ENCODE assay signal across 32 cellular contexts in genomic region chr19:6378498-6378897, GRCh38. TPM values are rescaled to one million over a fixed set of nuclear protein-coding genes. Genes with fewer than 3 reads are reported as not detected.
DNase-seq lines count a peak whose midpoint lies in the region; ATAC-seq, FAIRE-seq and TF ChIP-seq lines count a peak whose summit lies in the region.
"Had no signal": no experiment of that assay in that cellular context is flagged by ENCODE, and none has a peak within 500 bp of the region (broad histone marks: within the 10 kb centered on the region; RNA-seq: fewer than 3 reads in every experiment).

No MANE protein-coding gene starts in this region.

- no peak overlapping the region for H3K9ac ChIP-seq in kidney (ENCODE audit: low read length in 2 of 2)
- H3K9ac ChIP-seq: SK-N-SH had no signal

- H3K4me1 ChIP-seq in ectodermal cell (ENCODE audit: control insufficient read depth, insufficient read depth, low read length) (no peaks in the 10 kb centered on the region), kidney (ENCODE audit: control insufficient read depth in 1 of 2, insufficient read depth in 1 of 2, low read depth in 1 of 2, low read length in 2 of 2) (peaks cover 0 to 6% of the 10 kb centered on the region in 2 donors)

- peaks cover 52% of the 10 kb centered on the region for H3K36me3 Mint-ChIP-seq in nephron (ENCODE audit: low read depth)
- peaks cover 67% of the 10 kb centered on the region for H3K36me3 Mint-ChIP-seq in effector memory CD8-positive, alpha-beta T cell (ENCODE audit: insufficient read depth)

- no peak for FAIRE-seq in kidney (lab: Jason Lieb, UNC)

- no peaks in the 10 kb centered on the region for H3K27me3 Mint-ChIP-seq in nephron (ENCODE audit: low read depth)
- no peaks in the 10 kb centered on the region for H3K27me3 Mint-ChIP-seq in effector memory CD8-positive, alpha-beta T cell
- H3K27me3 Mint-ChIP-seq: activated CD4-positive, alpha-beta memory T cell treated with anti-CD3 and anti-CD28 coated beads for 36 hours; activated naive CD8-positive, alpha-beta T cell treated with anti-CD3 and anti-CD28 coated beads, Interleukin-2, amount 50 U/mL, for 24 hours; memory B cell had no signal

- H3K4me3 ChIP-seq in ectodermal cell (ENCODE audit: insufficient read depth, low read depth, low read length) (no peak overlapping the region), kidney (ENCODE audit: low read length in 2 of 2) (no peak overlapping the region)
- H3K4me3 ChIP-seq: dorsolateral prefrontal cortex, PC-9, psoas muscle, sigmoid colon, upper lobe of left lung had no signal

- peak overlapping the region; percentile 92 to 96 (median 95) for H3K27ac Mint-ChIP-seq in nephron
- H3K27ac Mint-ChIP-seq in effector memory CD8-positive, alpha-beta T cell: peak overlapping the region in 1 of 2 donors; percentile 77
- H3K27ac Mint-ChIP-seq: activated CD4-positive, alpha-beta memory T cell treated with anti-CD3 and anti-CD28 coated beads for 36 hours; activated naive CD8-positive, alpha-beta T cell treated with anti-CD3 and anti-CD28 coated beads, Interleukin-2, amount 50 U/mL, for 24 hours; immature natural killer cell; memory B cell; T-helper 1 cell treated with Interleukin-12 subunit alpha and Interleukin-12 subunit beta and Interleukin-4 antibody, amounts not matched to agents 30 μg/mL and 1 μg/mL, for 36 hours had no signal

- H3K27ac ChIP-seq in ectodermal cell (ENCODE audit: insufficient read depth, low read depth, low read length, poor library complexity, severe bottlenecking): peak overlapping the region; percentile 23
- H3K27ac ChIP-seq in kidney (ENCODE audit: low read depth in 2 of 2, low read length in 2 of 2): no peak overlapping the region
- H3K27ac ChIP-seq: 22Rv1, PC-9, psoas muscle, upper lobe of left lung had no signal

- H3K9me3 ChIP-seq in ectodermal cell (ENCODE audit: control insufficient read depth, low read length) (no peaks in the 10 kb centered on the region), kidney (ENCODE audit: control insufficient read depth in 1 of 2, low read length in 2 of 2) (no peaks in the 10 kb centered on the region)
- H3K9me3 ChIP-seq: psoas muscle, sigmoid colon, SK-N-SH, upper lobe of left lung had no signal

- H3K27me3 ChIP-seq in ectodermal cell (ENCODE audit: control insufficient read depth, insufficient read depth, low read length, poor library complexity, severe bottlenecking): no peaks in the 10 kb centered on the region
- H3K27me3 ChIP-seq: dorsolateral prefrontal cortex, sigmoid colon, upper lobe of left lung had no signal

- peak overlapping the region in 1 of 3 experiments; percentile 30 for H3K4me3 Mint-ChIP-seq in nephron
- H3K4me3 Mint-ChIP-seq in effector memory CD8-positive, alpha-beta T cell: no peak overlapping the region
- H3K4me3 Mint-ChIP-seq: activated CD4-positive, alpha-beta memory T cell treated with anti-CD3 and anti-CD28 coated beads for 36 hours; activated naive CD8-positive, alpha-beta T cell treated with anti-CD3 and anti-CD28 coated beads, Interleukin-2, amount 50 U/mL, for 24 hours; immature natural killer cell; memory B cell; T-helper 1 cell treated with Interleukin-12 subunit alpha and Interleukin-12 subunit beta and Interleukin-4 antibody, amounts not matched to agents 30 μg/mL and 1 μg/mL, for 36 hours had no signal

- intact Hi-C loops in kidney (cut with DNase I): no loop called here

- no peak for TF ChIP-seq CTCF in nephron (IDR thresholded peaks at IDR 0.05; ENCODE audit: unreplicated experiment in 3 of 3)
- no peak for TF ChIP-seq CTCF in kidney (IDR thresholded peaks at IDR 0.05; ENCODE audit: borderline replicate concordance, extremely low read depth, insufficient read depth)

- WGBS in ectodermal cell, 2 experiments: 92 to 94% methylated on average over 10 of the region's 10 CpGs

- H3K9me3 Mint-ChIP-seq in nephron: peaks cover 3% of the 10 kb centered on the region
- H3K9me3 Mint-ChIP-seq in effector memory CD8-positive, alpha-beta T cell: no peaks in the 10 kb centered on the region
- H3K9me3 Mint-ChIP-seq: activated CD4-positive, alpha-beta memory T cell treated with anti-CD3 and anti-CD28 coated beads for 36 hours; activated naive CD8-positive, alpha-beta T cell treated with anti-CD3 and anti-CD28 coated beads, Interleukin-2, amount 50 U/mL, for 24 hours; immature natural killer cell; T-helper 1 cell treated with Interleukin-12 subunit alpha and Interleukin-12 subunit beta and Interleukin-4 antibody, amounts not matched to agents 30 μg/mL and 1 μg/mL, for 36 hours had no signal

- H3K4me1 Mint-ChIP-seq in nephron: peaks cover 26% of the 10 kb centered on the region
- peaks cover 4% of the 10 kb centered on the region in 2 donors for H3K4me1 Mint-ChIP-seq in effector memory CD8-positive, alpha-beta T cell (ENCODE audit: low read depth in 2 of 2)

- DNase-seq in DMS 273 (lab: John Stamatoyannopoulos, UW; ENCODE audit: unreplicated experiment): peak; percentile 57
- no peak for DNase-seq in DMS 273 treated with DMSO at 0.1 percent for 48 hours (lab: John Stamatoyannopoulos, UW)
- DNase-seq in kidney: no peak
- DNase-seq in dermis blood vessel endothelial cell: no peak
- DNase-seq in effector memory CD8-positive, alpha-beta T cell: no peak
- DNase-seq in stimulated activated CD4-positive, alpha-beta T cell treated with anti-CD3 and anti-CD28 coated beads, Interleukin-2, amount 100 ng/mL, for 48 hours: no peak
- DNase-seq: activated CD4-positive, alpha-beta memory T cell treated with anti-CD3 and anti-CD28 coated beads for 36 hours; activated CD4-positive, CD25-positive, alpha-beta regulatory T cell treated with anti-CD3 and anti-CD28 coated beads, Interleukin-2, amount 50 U/mL, for 72 hours; activated naive CD4-positive, alpha-beta T cell; activated naive CD8-positive, alpha-beta T cell treated with anti-CD3 and anti-CD28 coated beads, Interleukin-2, amount 50 U/mL, for 24 hours; immature natural killer cell; KBM-7; NCI-H1092 treated with DMSO at 0.1 percent for 48 hours; NCI-H1930; NCI-H526 treated with DMSO at 0.1 percent for 48 hours; NK-92 treated with Interleukin-12 subunit alpha and Interleukin-12 subunit beta, amount 100 ng/mL, for 24 hours; PC-9; psoas muscle; sigmoid colon; SK-N-SH; stimulated activated CD4-positive, alpha-beta T cell treated with anti-CD3 and anti-CD28 coated beads, Interleukin-4, amount 100 ng/mL, for 4 hours had no signal

- ATAC-seq in effector memory CD8-positive, alpha-beta T cell (replicated peaks): no peak
- ATAC-seq: activated naive CD8-positive, alpha-beta T cell treated with anti-CD3 and anti-CD28 coated beads, Interleukin-2, amount 50 U/mL, for 24 hours; left lobe of liver; psoas muscle; Right ventricle myocardium inferior had no signal

- H3K36me3 ChIP-seq in ectodermal cell (ENCODE audit: control insufficient read depth, insufficient read depth, low read length): peaks cover 39% of the 10 kb centered on the region
- H3K36me3 ChIP-seq in kidney (ENCODE audit: control insufficient read depth in 1 of 2, insufficient read depth in 2 of 2, low read length in 2 of 2): peaks cover 12 to 30% of the 10 kb centered on the region in 2 donors

RNA-seq across cellular contexts. Expression of gene PSPN, which starts 2.8 kb away (rescaled TPM):
- 2.2 TPM for polyA plus RNA-seq in ectodermal cell (2013, experiment 1 of 4)
- 2.2 TPM for polyA plus RNA-seq in ectodermal cell (2013, experiment 2 of 4)
- polyA plus RNA-seq in ectodermal cell (2013, experiment 3 of 4): 1.4 TPM
- 1.6 TPM for polyA plus RNA-seq in ectodermal cell (2013, experiment 4 of 4)
- total RNA-seq in kidney (2.0 TPM), dermis blood vessel endothelial cell (0.85 and 1.1 TPM in 2 replicates)
- polyA plus RNA-seq in kidney (ENCODE audit: insufficient read depth, low read depth, low replicate concordance): 1.9 TPM

RNA-seq across cellular contexts. Expression of gene ALKBH7, which starts 5.9 kb away (rescaled TPM):
- polyA plus RNA-seq in ectodermal cell (2013, experiment 1 of 4): 91.3 TPM
- 99.7 TPM for polyA plus RNA-seq in ectodermal cell (2013, experiment 2 of 4)
- 90.0 TPM for polyA plus RNA-seq in ectodermal cell (2013, experiment 3 of 4)
- 94.2 TPM for polyA plus RNA-seq in ectodermal cell (2013, experiment 4 of 4)
- 70.3 TPM for total RNA-seq in kidney
- polyA plus RNA-seq in kidney (ENCODE audit: insufficient read depth, low read depth, low replicate concordance): 175 TPM
- 24.4 and 59.2 TPM in 2 replicates for total RNA-seq in dermis blood vessel endothelial cell

RNA-seq across cellular contexts. Expression of gene GTF2F1, which starts 14.5 kb away (rescaled TPM):
- 73.7 TPM for polyA plus RNA-seq in ectodermal cell (2013, experiment 1 of 4)
- polyA plus RNA-seq in ectodermal cell (2013, experiment 2 of 4): 74.2 TPM
- polyA plus RNA-seq in ectodermal cell (2013, experiment 3 of 4): 56.1 TPM
- 59.9 TPM for polyA plus RNA-seq in ectodermal cell (2013, experiment 4 of 4)
- total RNA-seq in kidney (61.7 TPM), dermis blood vessel endothelial cell (41.4 and 74.5 TPM in 2 replicates)
- 44.1 TPM for polyA plus RNA-seq in kidney (ENCODE audit: insufficient read depth, low read depth, low replicate concordance)

RNA-seq across cellular contexts. Expression of gene CLPP, which starts 17.2 kb away (rescaled TPM):
- polyA plus RNA-seq in ectodermal cell (2013, experiment 1 of 4): 70.1 TPM
- 66.8 TPM for polyA plus RNA-seq in ectodermal cell (2013, experiment 2 of 4)
- 65.2 TPM for polyA plus RNA-seq in ectodermal cell (2013, experiment 3 of 4)
- polyA plus RNA-seq in ectodermal cell (2013, experiment 4 of 4): 65.0 TPM
- total RNA-seq in kidney (63.7 TPM), dermis blood vessel endothelial cell (74.1 and 79.5 TPM in 2 replicates)
- polyA plus RNA-seq in kidney (ENCODE audit: insufficient read depth, low read depth, low replicate concordance): 104 TPM

RNA-seq across cellular contexts. Expression of gene ACER1, which starts 45.1 kb away (rescaled TPM):
- not detected for polyA plus RNA-seq in ectodermal cell (2013, experiment 1 of 4)
- not detected for polyA plus RNA-seq in ectodermal cell (2013, experiment 2 of 4)
- not detected for polyA plus RNA-seq in ectodermal cell (2013, experiment 3 of 4)
- not detected for polyA plus RNA-seq in ectodermal cell (2013, experiment 4 of 4)
- total RNA-seq in kidney: not detected
- not detected for polyA plus RNA-seq in kidney (ENCODE audit: insufficient read depth, low read depth, low replicate concordance)
- not detected in 2 replicates for total RNA-seq in dermis blood vessel endothelial cell
- total RNA-seq: MCF 10A, myocyte, PC-9, psoas muscle, Right ventricle myocardium inferior, sigmoid colon, upper lobe of left lung had no signal
- polyA plus RNA-seq: psoas muscle, SK-N-SH had no signal
